ENCODE assay signal across 15 cellular contexts in the genomic region with DNA sequence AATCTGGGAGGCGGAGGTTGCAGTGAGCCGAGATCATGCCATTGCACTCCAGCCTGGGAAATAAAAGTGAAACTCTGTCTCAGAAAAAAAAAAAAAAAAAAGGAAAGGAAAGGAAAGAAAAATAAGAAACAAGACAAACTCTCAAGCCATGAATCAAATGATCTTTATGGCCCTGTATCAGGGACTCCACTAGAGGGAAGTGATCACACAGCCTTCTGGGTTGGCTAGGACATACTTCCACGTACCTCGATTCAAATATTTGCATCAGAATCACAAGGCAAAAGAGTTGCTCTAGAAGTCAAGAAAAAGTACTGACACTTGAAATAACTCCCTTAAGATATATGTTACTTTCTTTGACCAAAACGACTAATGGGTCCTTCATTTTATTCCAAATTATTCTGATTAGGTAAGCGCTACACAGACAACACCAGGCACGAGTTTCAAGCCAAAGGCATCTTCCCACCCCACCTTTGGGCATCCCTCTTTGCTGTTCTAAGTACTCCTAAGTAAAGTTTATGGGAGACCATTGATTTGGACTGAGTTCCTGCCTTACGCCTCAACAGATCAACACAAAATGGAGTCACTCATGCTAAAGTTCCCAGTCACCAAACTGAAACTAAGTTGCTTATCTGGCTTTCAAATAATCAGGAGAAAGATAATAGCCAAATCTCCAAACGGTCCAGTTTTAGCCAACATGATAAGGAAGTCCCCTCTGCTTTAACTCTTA.
DNase-seq lines count a peak whose midpoint lies in the region; TF ChIP-seq lines count a peak whose summit lies in the region.
"Had no signal": no experiment of that assay in that cellular context is flagged by ENCODE, and none has a peak within 500 bp of the region (broad histone marks: within the 10 kb centered on the region; RNA-seq: fewer than 3 reads in every experiment).

No MANE protein-coding gene starts in this region.

- peak overlapping the region in 1 of 7 donors; percentile 17 for H3K27ac Mint-ChIP-seq in CD4-positive, alpha-beta memory T cell
- H3K27ac Mint-ChIP-seq: T-helper 17 cell had no signal

- H3K79me2 ChIP-seq in OCI-LY3 (ENCODE audit: low read length) = no peaks in the 10 kb centered on the region

- H3K9me3 ChIP-seq in cardiac muscle cell (ENCODE audit: low read depth) (no peaks in the 10 kb centered on the region), left ventricle myocardium inferior (replicated peaks) (no peaks in the 10 kb centered on the region), OCI-LY3 (ENCODE audit: insufficient read depth, low read length) (no peaks in the 10 kb centered on the region), stomach (no peaks in the 10 kb centered on the region)
- H3K9me3 ChIP-seq in CD4-positive, alpha-beta memory T cell (ENCODE audit: control insufficient read depth in 1 of 2, low read length in 2 of 2) = no peaks in the 10 kb centered on the region
- H3K9me3 ChIP-seq: ascending aorta had no signal

- TF ChIP-seq CTCF in cardiac muscle cell (IDR thresholded peaks at IDR 0.05; ENCODE audit: low read depth, low read length) (peak; percentile 19), left ventricle myocardium inferior (IDR thresholded peaks at IDR 0.05; ENCODE audit: borderline replicate concordance) (no peak), OCI-LY3 (IDR thresholded peaks at IDR 0.05; ENCODE audit: low read depth, low read length) (no peak), fibroblast of mammary gland (conservative IDR thresholded peaks at IDR 0.05; ENCODE audit: control insufficient read depth, insufficient read depth, low read depth, low read length) (no peak), stomach (IDR thresholded peaks at IDR 0.05) (peak in 2 of 7 experiments; percentile 15 to 46)

- H3K4me1 Mint-ChIP-seq in CD4-positive, alpha-beta memory T cell = peaks cover 0 to 1% (median 0%) of the 10 kb centered on the region in 4 donors
- H3K4me1 Mint-ChIP-seq: T-helper 17 cell had no signal

- H3K4me3 ChIP-seq in cardiac muscle cell (no peak overlapping the region), left ventricle myocardium inferior (no peak overlapping the region), OCI-LY3 (ENCODE audit: low read length) (no peak overlapping the region), fibroblast of mammary gland (ENCODE audit: control insufficient read depth, low read depth, low read length) (no peak overlapping the region), stomach (no peak overlapping the region)
- H3K4me3 ChIP-seq in CD4-positive, alpha-beta memory T cell (ENCODE audit: low read length in 2 of 2) = no peak overlapping the region
- H3K4me3 ChIP-seq: ascending aorta had no signal

- POLR2A ChIA-PET in CD4-positive, alpha-beta memory T cell (lab: Charles Lee; ENCODE audit: partially characterized antibody) = no interaction called here

- H3K4me1 ChIP-seq in cardiac muscle cell (ENCODE audit: low read depth) = no peaks in the 10 kb centered on the region
- no peaks in the 10 kb centered on the region for H3K4me1 ChIP-seq in left ventricle myocardium inferior
- H3K4me1 ChIP-seq in OCI-LY3 (ENCODE audit: low read length) = no peaks in the 10 kb centered on the region
- no peaks in the 10 kb centered on the region for H3K4me1 ChIP-seq in stomach
- no peaks in the 10 kb centered on the region for H3K4me1 ChIP-seq in CD4-positive, alpha-beta memory T cell (ENCODE audit: insufficient read depth, low read length)
- H3K4me1 ChIP-seq: ascending aorta had no signal

- CTCF ChIA-PET in CD4-positive, alpha-beta memory T cell (lab: Charles Lee; ENCODE audit: partially characterized antibody) = interaction anchor here (2.1 kb wide), 1 partner anchor 111 kb away, joined by 9 read pairs; no protein-coding TSS in a partner anchor

- TF ChIP-seq POLR2A in stomach (IDR thresholded peaks at IDR 0.05) = no peak

- 0 out of 2 replicates have a peak overlapping the region, but pooled peaks have one; percentile 36 for H2AFZ ChIP-seq in OCI-LY3 (ENCODE audit: low read depth, low read length)

- H3K4me2 ChIP-seq in OCI-LY3 (ENCODE audit: low read length) = no peak overlapping the region

- WGBS in stomach, 5 donors = 60 to 72% (median 66%) methylated on average over 9 of the region's 9 CpGs

- H3K27me3 Mint-ChIP-seq in CD4-positive, alpha-beta memory T cell = peaks cover 1 to 2% of the 10 kb centered on the region in 2 donors

- H3K9ac ChIP-seq in OCI-LY3 (ENCODE audit: low read length) = no peak overlapping the region

- no peaks in the 10 kb centered on the region for H3K27me3 ChIP-seq in cardiac muscle cell
- peaks cover 3% of the 10 kb centered on the region for H3K27me3 ChIP-seq in left ventricle myocardium inferior (ENCODE audit: low read depth)
- no peaks in the 10 kb centered on the region for H3K27me3 ChIP-seq in OCI-LY3 (ENCODE audit: low read depth, low read length)
- H3K27me3 ChIP-seq in stomach = no peaks in the 10 kb centered on the region
- H3K27me3 ChIP-seq in CD4-positive, alpha-beta memory T cell (ENCODE audit: insufficient read depth, low read length) = no peaks in the 10 kb centered on the region
- H3K27me3 ChIP-seq: ascending aorta, foreskin keratinocyte had no signal

- intact Hi-C loops in left ventricle myocardium inferior (cut with micrococcal nuclease) = no loop called here
- intact Hi-C loops in stomach (cut with DNase I; ENCODE audit: low total_unique reads) = no loop called here
- intact Hi-C loops in CD4-positive, alpha-beta memory T cell (cut with micrococcal nuclease) = no loop called here

- H3K36me3 Mint-ChIP-seq in CD4-positive, alpha-beta memory T cell = no peaks in the 10 kb centered on the region

- TF ChIP-seq EP300 in stomach (IDR thresholded peaks at IDR 0.05) = no peak

- DNase-seq in cardiac muscle cell (ENCODE audit: low read depth in 1 of 2, low spot score in 1 of 2) = peak in 1 of 2 donors; percentile 30
- DNase-seq in left ventricle myocardium inferior = no peak
- DNase-seq in fibroblast of mammary gland (ENCODE audit: low read depth) = peak; percentile 35
- DNase-seq in iPS-NIHi7 (ENCODE audit: extremely low spot score) = no peak
- DNase-seq in stomach = no peak
- DNase-seq in CD4-positive, alpha-beta memory T cell = no peak
- no peak for DNase-seq in NCI-H1436 (lab: John Stamatoyannopoulos, UW)
- DNase-seq: activated CD4-positive, alpha-beta T cell treated with anti-CD3 and anti-CD28 coated beads for 48 hours; DMS 273 treated with DMSO at 0.1 percent for 48 hours; foreskin keratinocyte; NCI-H1105 treated with DMSO at 0.1 percent for 48 hours; NCI-H446; T-helper 17 cell had no signal

- H3K27ac ChIP-seq in cardiac muscle cell = no peak overlapping the region
- no peak overlapping the region for H3K27ac ChIP-seq in left ventricle myocardium inferior (replicated peaks)
- H3K27ac ChIP-seq in OCI-LY3 (ENCODE audit: low read length) = no peak overlapping the region
- no peak overlapping the region for H3K27ac ChIP-seq in stomach
- no peak overlapping the region for H3K27ac ChIP-seq in CD4-positive, alpha-beta memory T cell (ENCODE audit: low read depth, low read length)
- H3K27ac ChIP-seq: ascending aorta, foreskin keratinocyte had no signal

- H3K9me3 Mint-ChIP-seq in CD4-positive, alpha-beta memory T cell = peaks cover 0 to 3% (median 0%) of the 10 kb centered on the region in 8 donors

- no peaks in the 10 kb centered on the region for H3K36me3 ChIP-seq in cardiac muscle cell
- H3K36me3 ChIP-seq in left ventricle myocardium inferior = no peaks in the 10 kb centered on the region
- H3K36me3 ChIP-seq in OCI-LY3 (replicated peaks; ENCODE audit: low read depth, low read length) = no peaks in the 10 kb centered on the region
- H3K36me3 ChIP-seq in stomach = no peaks in the 10 kb centered on the region
- no peaks in the 10 kb centered on the region for H3K36me3 ChIP-seq in CD4-positive, alpha-beta memory T cell (ENCODE audit: insufficient read depth, low read length)
- H3K36me3 ChIP-seq: ascending aorta had no signal

- no peaks in the 10 kb centered on the region for H4K20me1 ChIP-seq in OCI-LY3 (ENCODE audit: insufficient read depth, low read length)

- no peak overlapping the region for H3K4me3 Mint-ChIP-seq in CD4-positive, alpha-beta memory T cell
- H3K4me3 Mint-ChIP-seq: T-helper 17 cell had no signal
